ENCODE assay signal across 25 cellular contexts in the genomic region with DNA sequence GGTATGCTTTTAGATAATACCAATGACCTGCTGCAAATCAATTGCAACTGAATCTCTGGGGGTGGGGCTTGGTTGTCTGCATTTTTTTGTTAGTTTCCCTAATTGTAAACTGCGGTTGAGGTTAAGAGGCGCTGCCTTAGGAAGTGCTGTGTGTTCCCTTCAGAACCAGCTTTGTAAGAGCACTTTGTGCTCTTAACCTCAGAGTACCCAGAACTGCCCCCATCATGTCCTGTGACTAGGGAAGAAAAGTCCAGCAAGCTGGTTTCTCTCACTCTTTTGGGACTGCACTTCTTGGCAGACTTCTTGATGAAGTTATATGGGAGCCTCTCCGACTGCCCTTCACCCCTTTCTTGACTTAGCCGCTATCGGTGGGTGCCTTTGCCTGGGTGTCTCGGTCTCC.
DNase-seq lines count a peak whose midpoint lies in the region; ATAC-seq and TF ChIP-seq lines count a peak whose summit lies in the region.
"Had no signal": no experiment of that assay in that cellular context is flagged by ENCODE, and none has a peak within 500 bp of the region (broad histone marks: within the 10 kb centered on the region; RNA-seq: fewer than 3 reads in every experiment).

No MANE protein-coding gene starts in this region.

- POLR2A ChIA-PET in activated CD4-positive, alpha-beta T cell treated with anti-CD3 and anti-CD28 coated beads for 36 hours (lab: Charles Lee): interaction anchor here (1.4 to 1.8 kb wide), 3 partner anchors 13 to 229 kb away, joined by 6 to 11 read pairs (median 8); no protein-coding TSS in a partner anchor

- peaks cover 2% of the 10 kb centered on the region for H3K36me3 Mint-ChIP-seq in activated CD4-positive, alpha-beta T cell treated with anti-CD3 and anti-CD28 coated beads for 36 hours (ENCODE audit: low read depth)
- H3K36me3 Mint-ChIP-seq in activated T-helper 2 cell treated with anti-CD3 and anti-CD28 coated beads, Interferon-gamma antibody, Interleukin-2, Interleukin-4, amounts not matched to agents 10 μg/mL and 5 μg/mL and 100 μg/mL, durations not matched to agents 14 hours and 24 hours and 36 hours (ENCODE audit: low read depth): peaks cover 9% of the 10 kb centered on the region
- H3K36me3 Mint-ChIP-seq: CD4-positive, CD25-positive, alpha-beta regulatory T cell; neural progenitor cell had no signal

- peak overlapping the region; percentile 16 for H3K27ac Mint-ChIP-seq in activated CD4-positive, alpha-beta T cell treated with anti-CD3 and anti-CD28 coated beads for 36 hours
- no peak overlapping the region for H3K27ac Mint-ChIP-seq in activated T-helper 2 cell treated with anti-CD3 and anti-CD28 coated beads, Interferon-gamma antibody, Interleukin-2, Interleukin-4, amounts not matched to agents 10 μg/mL and 5 μg/mL and 100 μg/mL, durations not matched to agents 14 hours and 24 hours and 36 hours
- H3K27ac Mint-ChIP-seq: dendritic cell treated with granulocyte-macrophage colony-stimulating factor and Interleukin-4, amounts not matched to agents 40 ng/mL and 50 ng/mL, for 4 days; neural progenitor cell had no signal

- H3K27me3 Mint-ChIP-seq in activated CD4-positive, alpha-beta T cell treated with anti-CD3 and anti-CD28 coated beads for 36 hours: peaks cover 13% of the 10 kb centered on the region
- H3K27me3 Mint-ChIP-seq in activated T-helper 2 cell treated with anti-CD3 and anti-CD28 coated beads, Interferon-gamma antibody, Interleukin-2, Interleukin-4, amounts not matched to agents 10 μg/mL and 5 μg/mL and 100 μg/mL, durations not matched to agents 14 hours and 24 hours and 36 hours (ENCODE audit: low read depth): peaks cover 1% of the 10 kb centered on the region
- H3K27me3 Mint-ChIP-seq: central memory CD8-positive, alpha-beta T cell; dendritic cell treated with granulocyte-macrophage colony-stimulating factor and Interleukin-4, amounts not matched to agents 40 ng/mL and 50 ng/mL, for 4 days had no signal

- no peaks in the 10 kb centered on the region for H3K36me3 ChIP-seq in left ventricle myocardium inferior
- H3K36me3 ChIP-seq in esophagus muscularis mucosa: no peaks in the 10 kb centered on the region
- H3K36me3 ChIP-seq in upper lobe of left lung: no peaks in the 10 kb centered on the region
- H3K36me3 ChIP-seq: neural progenitor cell had no signal

- H3K4me3 Mint-ChIP-seq in activated CD4-positive, alpha-beta T cell treated with anti-CD3 and anti-CD28 coated beads for 36 hours: no peak overlapping the region
- H3K4me3 Mint-ChIP-seq in activated T-helper 2 cell treated with anti-CD3 and anti-CD28 coated beads, Interferon-gamma antibody, Interleukin-2, Interleukin-4, amounts not matched to agents 10 μg/mL and 5 μg/mL and 100 μg/mL, durations not matched to agents 14 hours and 24 hours and 36 hours (ENCODE audit: low read depth): no peak overlapping the region
- H3K4me3 Mint-ChIP-seq: CD4-positive, CD25-positive, alpha-beta regulatory T cell; central memory CD8-positive, alpha-beta T cell; dendritic cell treated with granulocyte-macrophage colony-stimulating factor and Interleukin-4, amounts not matched to agents 40 ng/mL and 50 ng/mL, for 4 days; neural progenitor cell had no signal

- TF ChIP-seq EP300 in esophagus muscularis mucosa (IDR thresholded peaks at IDR 0.05): no peak
- TF ChIP-seq EP300 in upper lobe of left lung (IDR thresholded peaks at IDR 0.05): no peak

- H3K4me1 ChIP-seq in left ventricle myocardium inferior (peaks cover 3% of the 10 kb centered on the region), esophagus muscularis mucosa (peaks cover 0 to 13% (median 7%) of the 10 kb centered on the region in 4 donors), upper lobe of left lung (peaks cover 7 to 13% (median 8%) of the 10 kb centered on the region in 4 donors)
- H3K4me1 ChIP-seq: A549, neural progenitor cell, parathyroid adenoma had no signal

- no peak for DNase-seq in activated CD4-positive, alpha-beta T cell treated with anti-CD3 and anti-CD28 coated beads for 36 hours
- no peak for DNase-seq in activated CD4-positive, alpha-beta T cell treated with anti-CD3 and anti-CD28 coated beads, Interleukin-2, amount 50 U/mL, for 48 hours
- no peak for DNase-seq in Right ventricle myocardium superior
- DNase-seq in left ventricle myocardium inferior: no peak
- peak; percentile 77 for DNase-seq in esophagus muscularis mucosa (ENCODE audit: extremely low spot score)
- DNase-seq in upper lobe of left lung: peak in 1 of 2 donors; percentile 52
- no peak for DNase-seq in Kasumi-1 (lab: John Stamatoyannopoulos, UW)
- DNase-seq in activated T-helper 2 cell treated with anti-CD3 and anti-CD28 coated beads, Interferon-gamma antibody, Interleukin-2, Interleukin-4, amounts not matched to agents 10 μg/mL and 5 μg/mL and 100 μg/mL, durations not matched to agents 14 hours and 24 hours and 36 hours (ENCODE audit: low spot score): no peak
- DNase-seq: activated CD4-positive, alpha-beta T cell treated with anti-CD3 and anti-CD28 coated beads for 1 hour; activated effector memory CD4-positive, alpha-beta T cell treated with Interleukin-2 at 50 U/mL for 16 hours; Calu3; erythroblast; left ventricle myocardium superior; NCI-H1048; NCI-H2171 treated with DMSO at 0.1 percent for 48 hours; NCI-H510A; stimulated activated naive CD8-positive, alpha-beta T cell treated with anti-CD3 and anti-CD28 coated beads, Interleukin-15, Interleukin-2, amounts not matched to agents 100 U/mL and 50 U/mL, for 24 hours had no signal

- CTCF ChIA-PET in activated CD4-positive, alpha-beta T cell treated with anti-CD3 and anti-CD28 coated beads for 36 hours (lab: Charles Lee): interaction anchor here (0.6 to 1.3 kb wide), 3 partner anchors 13 to 450 kb away, joined by 3 to 5 read pairs (median 3); no protein-coding TSS in a partner anchor

- intact Hi-C loops in activated CD4-positive, alpha-beta T cell treated with anti-CD3 and anti-CD28 coated beads for 36 hours (cut with DNase I, micrococcal nuclease): loop anchor here (2.0 to 5.0 kb wide), 3 partner anchors 15 to 246 kb away; a partner anchor contains a TSS
- intact Hi-C loops in Right ventricle myocardium superior (cut with DNase I): no loop called here
- intact Hi-C loops in left ventricle myocardium inferior (cut with micrococcal nuclease): no loop called here
- intact Hi-C loops in esophagus muscularis mucosa (cut with DNase I): no loop called here
- intact Hi-C loops in activated T-helper 2 cell treated with anti-CD3 and anti-CD28 coated beads, Interferon-gamma antibody, Interleukin-2, Interleukin-4, amounts not matched to agents 10 μg/mL and 5 μg/mL and 100 μg/mL, durations not matched to agents 14 hours and 24 hours and 36 hours (cut with micrococcal nuclease): loop anchor here (2.0 to 5.0 kb wide), 3 partner anchors 19 to 151 kb away; no protein-coding TSS in a partner anchor

- H3K4me1 Mint-ChIP-seq in activated CD4-positive, alpha-beta T cell treated with anti-CD3 and anti-CD28 coated beads for 36 hours: peaks cover 49% of the 10 kb centered on the region
- H3K4me1 Mint-ChIP-seq in activated T-helper 2 cell treated with anti-CD3 and anti-CD28 coated beads, Interferon-gamma antibody, Interleukin-2, Interleukin-4, amounts not matched to agents 10 μg/mL and 5 μg/mL and 100 μg/mL, durations not matched to agents 14 hours and 24 hours and 36 hours (ENCODE audit: low read depth): peaks cover 47% of the 10 kb centered on the region

- TF ChIP-seq POLR2A in esophagus muscularis mucosa (IDR thresholded peaks at IDR 0.05; ENCODE audit: low read depth) (no peak), upper lobe of left lung (IDR thresholded peaks at IDR 0.05) (no peak)

- no peaks in the 10 kb centered on the region for H3K27me3 ChIP-seq in left ventricle myocardium inferior (ENCODE audit: low read depth)
- H3K27me3 ChIP-seq in esophagus muscularis mucosa: no peaks in the 10 kb centered on the region
- no peaks in the 10 kb centered on the region for H3K27me3 ChIP-seq in upper lobe of left lung
- H3K27me3 ChIP-seq: neural progenitor cell had no signal

- H3K27ac ChIP-seq in left ventricle myocardium inferior (replicated peaks) (no peak overlapping the region), esophagus muscularis mucosa (replicated peaks in 1 of 4) (no peak overlapping the region), upper lobe of left lung (peak overlapping the region in 1 of 4 donors; percentile 37)
- H3K27ac ChIP-seq: A549, neural progenitor cell, parathyroid adenoma, skin epidermis had no signal

- no peak for ATAC-seq in activated CD4-positive, alpha-beta T cell treated with anti-CD3 and anti-CD28 coated beads for 36 hours
- peak; percentile 38 for ATAC-seq in Right ventricle myocardium superior (ENCODE audit: poor library complexity)
- ATAC-seq in upper lobe of left lung (ENCODE audit: low FRiP score in 2 of 2): peak; percentile 51 to 54
- ATAC-seq: A549, Right ventricle myocardium inferior had no signal

- peaks cover 9% of the 10 kb centered on the region for H3K9me3 ChIP-seq in left ventricle myocardium inferior (replicated peaks)
- no peaks in the 10 kb centered on the region for H3K9me3 ChIP-seq in esophagus muscularis mucosa
- no peaks in the 10 kb centered on the region for H3K9me3 ChIP-seq in upper lobe of left lung
- H3K9me3 ChIP-seq: A549 had no signal

- H3K9me3 Mint-ChIP-seq in activated CD4-positive, alpha-beta T cell treated with anti-CD3 and anti-CD28 coated beads for 36 hours (ENCODE audit: low read depth): peaks cover 4% of the 10 kb centered on the region
- H3K9me3 Mint-ChIP-seq in activated T-helper 2 cell treated with anti-CD3 and anti-CD28 coated beads, Interferon-gamma antibody, Interleukin-2, Interleukin-4, amounts not matched to agents 10 μg/mL and 5 μg/mL and 100 μg/mL, durations not matched to agents 14 hours and 24 hours and 36 hours: peaks cover 12% of the 10 kb centered on the region
- H3K9me3 Mint-ChIP-seq: neural progenitor cell had no signal

- no peak for TF ChIP-seq CTCF in left ventricle myocardium inferior (IDR thresholded peaks at IDR 0.05; ENCODE audit: borderline replicate concordance)
- no peak for TF ChIP-seq CTCF in esophagus muscularis mucosa (IDR thresholded peaks at IDR 0.05)
- TF ChIP-seq CTCF in upper lobe of left lung (IDR thresholded peaks at IDR 0.05): no peak

- 86% methylated on average over 6 of the region's 6 CpGs for WGBS in esophagus muscularis mucosa
- WGBS in upper lobe of left lung, 2 donors: 48 to 67% methylated on average over 6 of the region's 6 CpGs

- H3K4me3 ChIP-seq in left ventricle myocardium inferior (no peak overlapping the region), esophagus muscularis mucosa (no peak overlapping the region), upper lobe of left lung (peak overlapping the region in 1 of 4 donors; percentile 16)
- H3K4me3 ChIP-seq: A549, neural progenitor cell, skin epidermis had no signal

Comparison
In these comparisons a context has a peak if more than half of its experiments do, and no peak if none do; other contexts are left out.
1. intact Hi-C loops: an anchor here in activated CD4-positive, alpha-beta T cell treated with anti-CD3 and anti-CD28 coated beads for 36 hours (2.0 to 5.0 kb wide) and activated T-helper 2 cell treated with anti-CD3 and anti-CD28 coated beads, Interferon-gamma antibody, Interleukin-2, Interleukin-4, amounts not matched to agents 10 μg/mL and 5 μg/mL and 100 μg/mL, durations not matched to agents 14 hours and 24 hours and 36 hours (2.0 to 5.0 kb wide); none called in Right ventricle myocardium superior, left ventricle myocardium inferior and esophagus muscularis mucosa.